ENCODE assay signal across 8 cellular contexts in genomic region chr7:100177040-100178001, GRCh38. TPM values are rescaled to one million over a fixed set of nuclear protein-coding genes. Genes with fewer than 3 reads are reported as not detected.
DNase-seq lines count a peak whose midpoint lies in the region; ATAC-seq and TF ChIP-seq lines count a peak whose summit lies in the region.

Gene GPC2, minus strand, starts transcription at chr7:100177381. Its CDS starts 182 bp downstream, at chr7:100177199.
Gene STAG3, plus strand, starts transcription at chr7:100177918. Its CDS starts 2,639 bp downstream, at chr7:100180557.

- H3K9me3 Mint-ChIP-seq in activated naive CD4-positive, alpha-beta T cell treated with anti-CD3 and anti-CD28 coated beads, Interleukin-2, amount 50 U/mL, for 24 hours: no peaks in the 10 kb centered on the region

- TF ChIP-seq RAD21 in SK-N-SH (IDR thresholded peaks at IDR 0.05; ENCODE audit: low read length): no peak

- H3K4me1 ChIP-seq in SK-N-SH (ENCODE audit: control insufficient read depth in 1 of 2, insufficient read depth in 2 of 2, low read depth in 1 of 2, low read length in 1 of 2): peaks cover 0 to 16% of the 10 kb centered on the region in 2 experiments; a peak in 1 of 4 replicates
- H3K4me1 ChIP-seq in ovary (ENCODE audit: insufficient read depth): no peaks in the 10 kb centered on the region
- peaks cover 8 to 9% of the 10 kb centered on the region in 2 donors for H3K4me1 ChIP-seq in thyroid gland

- H3F3A ChIP-seq in SK-N-SH (replicated peaks; ENCODE audit: insufficient read depth): no peaks in the 10 kb centered on the region

- TF ChIP-seq POLR2A in ovary (IDR thresholded peaks at IDR 0.05) (no peak), thyroid gland (IDR thresholded peaks at IDR 0.05) (no peak)

- peak within 1 kb of the TSS; percentile 62 for H3K27ac Mint-ChIP-seq in activated naive CD4-positive, alpha-beta T cell treated with anti-CD3 and anti-CD28 coated beads, Interleukin-2, amount 50 U/mL, for 24 hours

- H3K79me2 ChIP-seq in SK-N-SH (ENCODE audit: insufficient read depth): peaks cover 15% of the 10 kb centered on the region

- H3K9ac ChIP-seq in SK-N-SH: peak within 1 kb of the TSS; percentile 90

- no peaks in the 10 kb centered on the region for H3K27me3 Mint-ChIP-seq in activated naive CD4-positive, alpha-beta T cell treated with anti-CD3 and anti-CD28 coated beads, Interleukin-2, amount 50 U/mL, for 24 hours

- 22% methylated on average over 62 of the region's 78 CpGs for WGBS in SK-N-SH (ENCODE audit: low lambda C conversion rate)
- whole genome bisulfite sequencing in ovary, 3 donors: 1 to 6% (median 3%) methylated on average over 72 to 78 of the region's 78 CpGs
- 5 to 12% methylated on average over 36 to 57 of the region's 78 CpGs for WGBS in thyroid gland, 2 donors

- TF ChIP-seq CTCF in SK-N-SH (IDR thresholded peaks at IDR 0.05) (no peak), ovary (IDR thresholded peaks at IDR 0.05) (no peak), thyroid gland (IDR thresholded peaks at IDR 0.05) (no peak)

- H3K4me3 Mint-ChIP-seq in activated naive CD4-positive, alpha-beta T cell treated with anti-CD3 and anti-CD28 coated beads, Interleukin-2, amount 50 U/mL, for 24 hours: peak within 1 kb of the TSS; percentile 79

- no peaks in the 10 kb centered on the region for H3K9me2 ChIP-seq in SK-N-SH

- ATAC-seq in HG02588 (IDR thresholded peaks at IDR 0.05; ENCODE audit: unreplicated experiment): peak; percentile 82
- ATAC-seq in Right ventricle myocardium inferior: peak; percentile 93

- DNase-seq in NCI-H1048 (lab: John Stamatoyannopoulos, UW) (peak; percentile 97), SK-N-SH (peak; percentile 100), Right ventricle myocardium inferior (ENCODE audit: missing footprints) (peak; percentile 98), ovary (peak; percentile 92 to 98 (median 96)), thyroid gland (peak; percentile 87)

- H3K9me3 ChIP-seq in SK-N-SH (no peaks in the 10 kb centered on the region), ovary (no peaks in the 10 kb centered on the region), thyroid gland (no peaks in the 10 kb centered on the region)

- peaks cover 49% of the 10 kb centered on the region for H3K4me1 Mint-ChIP-seq in activated naive CD4-positive, alpha-beta T cell treated with anti-CD3 and anti-CD28 coated beads, Interleukin-2, amount 50 U/mL, for 24 hours

- H3K27ac ChIP-seq in SK-N-SH (ENCODE audit: low read depth in 2 of 2, low read length in 1 of 2): peak within 1 kb of the TSS in 1 of 2 experiments; percentile 69; a peak in 1 of 4 replicates
- H3K27ac ChIP-seq in ovary: no peak within 1 kb of the TSS
- no peak within 1 kb of the TSS for H3K27ac ChIP-seq in thyroid gland

- POLR2A ChIA-PET in SK-N-SH (lab: Yijun Ruan, JAX): interaction anchor here (0.8 to 1.9 kb wide), 7 partner anchors 11 to 251 kb away, joined by 3 to 8 read pairs (median 4); partner anchors contain the start of genes TRAPPC14, ZCWPW1 and ZKSCAN1

- intact Hi-C loops in Right ventricle myocardium inferior (cut with DNase I) (no loop called here), ovary (cut with DNase I) (no loop called here), thyroid gland (cut with DNase I) (no loop called here)

- H3K4me3 ChIP-seq in GM08714 (ENCODE audit: low read length) (peak within 1 kb of the TSS; percentile 63), SK-N-SH (ENCODE audit: low read depth in 2 of 2, low read length in 1 of 2) (peak within 1 kb of the TSS; percentile 82 to 98), ovary (peak within 1 kb of the TSS; percentile 43), thyroid gland (replicated peaks in 1 of 3) (peak within 1 kb of the TSS in 1 of 3 donors; percentile 34)

- H3K27me3 ChIP-seq in SK-N-SH (ENCODE audit: insufficient read depth) (no peaks in the 10 kb centered on the region), ovary (no peaks in the 10 kb centered on the region), thyroid gland (no peaks in the 10 kb centered on the region)

- H4K20me1 ChIP-seq in SK-N-SH (ENCODE audit: insufficient read depth): no peaks in the 10 kb centered on the region

- H3K36me3 Mint-ChIP-seq in activated naive CD4-positive, alpha-beta T cell treated with anti-CD3 and anti-CD28 coated beads, Interleukin-2, amount 50 U/mL, for 24 hours: no peaks in the 10 kb centered on the region

- TF ChIP-seq EP300 in SK-N-SH (IDR thresholded peaks at IDR 0.05; ENCODE audit: borderline replicate concordance in 1 of 2, low read depth in 1 of 2, low read length in 1 of 2) (no peak), ovary (IDR thresholded peaks at IDR 0.05) (no peak)

- H3K36me3 ChIP-seq in SK-N-SH (replicated peaks in 1 of 2; ENCODE audit: control insufficient read depth in 1 of 2, insufficient read depth in 2 of 2, low read length in 1 of 2) (peaks cover 6 to 21% of the 10 kb centered on the region in 2 experiments), ovary (no peaks in the 10 kb centered on the region), thyroid gland (no peaks in the 10 kb centered on the region)

- CTCF ChIA-PET in SK-N-SH (lab: Yijun Ruan, JAX): interaction anchor here (0.6 to 7.7 kb wide), 5 partner anchors 12 to 45 kb away, joined by 3 to 54 read pairs (median 15); partner anchors contain the start of gene TRAPPC14

- peak within 1 kb of the TSS; percentile 95 for H3K4me2 ChIP-seq in SK-N-SH

- H2AFZ ChIP-seq in SK-N-SH (ENCODE audit: low read depth): peak within 1 kb of the TSS; percentile 99

TF ChIP-seq in SK-N-SH, 30 proteins besides CTCF, POLR2A, EP300 and RAD21 (continues in another document):
- no peak for TF ChIP-seq RXRA (IDR thresholded peaks at IDR 0.05; ENCODE audit: borderline replicate concordance, low read depth)
- TF ChIP-seq TCF12 (IDR thresholded peaks at IDR 0.05): no peak
- peak; percentile 99 for TF ChIP-seq MAX (IDR thresholded peaks at IDR 0.05; ENCODE audit: low read depth)
- peak; percentile 47; the same call in 1 of the 2 replicates for TF ChIP-seq SIN3A (IDR thresholded peaks at IDR 0.05; ENCODE audit: borderline replicate concordance, low read depth, low read length)
- 0 out of 2 replicates have a peak, but pooled peaks have one; percentile 23 for TF ChIP-seq PBX3 (IDR thresholded peaks at IDR 0.05)
- TF ChIP-seq USF2 (IDR thresholded peaks at IDR 0.05; ENCODE audit: borderline replicate concordance, low read depth, low read length): no peak
- peak; percentile 95 for TF ChIP-seq POLR2AphosphoS5 (IDR thresholded peaks at IDR 0.05; ENCODE audit: low read depth, low read length)
- no peak for TF ChIP-seq FOSL2 (IDR thresholded peaks at IDR 0.05; ENCODE audit: borderline replicate concordance, low read depth)
- peak; percentile 29; the same call in 1 of the 2 replicates for TF ChIP-seq NRF1 (IDR thresholded peaks at IDR 0.05; ENCODE audit: low read depth, low read length)
- TF ChIP-seq ZBTB33 (IDR thresholded peaks at IDR 0.05; ENCODE audit: borderline replicate concordance, low read depth): peak; percentile 77; the same call in 1 of the 2 replicates
- no peak for TF ChIP-seq ELF1 (IDR thresholded peaks at IDR 0.05)
- peak; percentile 33 for TF ChIP-seq CHD2 (IDR thresholded peaks at IDR 0.05; ENCODE audit: low read length, partially characterized antibody)
- peak; percentile 73 for TF ChIP-seq MXI1 (IDR thresholded peaks at IDR 0.05; ENCODE audit: low read depth, low read length)

RNA-seq across cellular contexts. Expression of gene GPC2, which starts in this region (rescaled TPM):
- 12.9 and 14.2 TPM in 2 replicates for polyA plus RNA-seq in SK-N-SH (2012; rRNA removed)
- 2.8 and 5.2 TPM in 2 replicates for polyA plus RNA-seq in SK-N-SH (2012; cell fraction: cytosol; rRNA removed)
- polyA plus RNA-seq in SK-N-SH (2012; cell fraction: nucleus; rRNA removed): 105 and 117 TPM in 2 replicates
- 0.32 TPM for total RNA-seq in Right ventricle myocardium inferior
- total RNA-seq in ovary: 1 to 10 TPM; 2.0 to 5.6 (median 3.1) TPM
- 1 to 10 TPM in 1 of 2 donors, under 1 TPM in 1; 0.25 to 2.9 TPM for polyA plus RNA-seq in ovary
- 1 to 10 TPM in 1 of 4 donors, not detected in 3; 1.3 TPM for total RNA-seq in thyroid gland

RNA-seq across cellular contexts. Expression of gene STAG3, which starts in this region (rescaled TPM):
- 0.10 and 0.31 TPM in 2 replicates for polyA plus RNA-seq in SK-N-SH (2012; rRNA removed)
- polyA plus RNA-seq in SK-N-SH (2012; cell fraction: cytosol; rRNA removed): 0.03 and 0.08 TPM in 2 replicates
- polyA plus RNA-seq in SK-N-SH (2012; cell fraction: nucleus; rRNA removed): 1.4 and 1.8 TPM in 2 replicates
- total RNA-seq in Right ventricle myocardium inferior: 0.51 TPM
- 1 to 10 TPM in 4 of 7 donors, under 1 TPM in 3; 0.66 to 2.8 (median 1.7) TPM for total RNA-seq in ovary
- polyA plus RNA-seq in ovary: 1 to 10 TPM; 1.9 to 3.2 TPM
- 1 to 10 TPM in 2 of 4 donors, under 1 TPM in 1, not detected in 1; 0.34 to 2.7 (median 1.5) TPM for total RNA-seq in thyroid gland

Comparison
In these comparisons a context has a peak if more than half of its experiments do, and no peak if none do; other contexts are left out.
1. Peak in DNase-seq and ATAC-seq in Right ventricle myocardium inferior; RNA of the genes that start here not detected or under 1 TPM.